ENCODE assay signal across 9 cellular contexts in the genomic region with DNA sequence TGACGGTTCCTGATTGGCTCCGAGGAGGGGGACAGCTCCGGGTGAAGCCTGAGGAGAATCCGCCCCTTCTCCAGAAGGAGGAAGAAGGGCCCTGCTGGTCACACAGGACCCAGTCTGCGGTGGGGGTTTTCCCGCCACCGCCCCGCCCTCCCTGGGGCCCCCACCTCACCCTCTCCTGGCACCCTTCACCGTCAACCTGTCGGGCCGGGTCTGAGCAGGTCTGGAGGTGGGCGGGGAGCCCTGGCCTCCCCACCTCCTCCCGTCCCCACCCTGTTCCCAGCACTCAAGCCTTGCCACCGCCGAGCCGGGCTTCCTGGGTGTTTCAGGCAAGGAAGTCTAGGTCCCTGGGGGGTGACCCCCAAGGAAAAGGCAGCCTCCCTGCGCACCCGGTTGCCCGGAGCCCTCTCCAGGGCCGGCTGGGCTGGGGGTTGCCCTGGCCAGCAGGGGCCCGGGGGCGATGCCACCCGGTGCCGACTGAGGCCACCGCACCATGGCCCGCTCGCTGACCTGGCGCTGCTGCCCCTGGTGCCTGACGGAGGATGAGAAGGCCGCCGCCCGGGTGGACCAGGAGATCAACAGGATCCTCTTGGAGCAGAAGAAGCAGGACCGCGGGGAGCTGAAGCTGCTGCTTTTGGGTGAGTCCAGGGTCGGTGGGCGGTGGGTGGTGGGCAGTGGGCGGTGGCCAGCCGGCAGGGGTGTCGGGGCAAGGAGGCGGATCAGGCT. TPM values are rescaled to one million over a fixed set of nuclear protein-coding genes. Genes with fewer than 3 reads are reported as not detected.
DNase-seq lines count a peak whose midpoint lies in the region; ATAC-seq and TF ChIP-seq lines count a peak whose summit lies in the region.
"Had no signal": no experiment of that assay in that cellular context is flagged by ENCODE, and none has a peak within 500 bp of the region (broad histone marks: within the 10 kb centered on the region; RNA-seq: fewer than 3 reads in every experiment).

A gene with protein sequence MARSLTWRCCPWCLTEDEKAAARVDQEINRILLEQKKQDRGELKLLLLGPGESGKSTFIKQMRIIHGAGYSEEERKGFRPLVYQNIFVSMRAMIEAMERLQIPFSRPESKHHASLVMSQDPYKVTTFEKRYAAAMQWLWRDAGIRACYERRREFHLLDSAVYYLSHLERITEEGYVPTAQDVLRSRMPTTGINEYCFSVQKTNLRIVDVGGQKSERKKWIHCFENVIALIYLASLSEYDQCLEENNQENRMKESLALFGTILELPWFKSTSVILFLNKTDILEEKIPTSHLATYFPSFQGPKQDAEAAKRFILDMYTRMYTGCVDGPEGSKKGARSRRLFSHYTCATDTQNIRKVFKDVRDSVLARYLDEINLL (plus strand): TSS at position 73 of the 723 bp plus-strand sequence. CDS start 418 bp downstream, at position 491.

- peak; percentile 69 for DNase-seq in GM06990 (ENCODE audit: extremely low read depth, insufficient read length)
- DNase-seq in OCI-M1 (lab: John Stamatoyannopoulos, UW): peak; percentile 72
- DNase-seq in breast epithelium (ENCODE audit: low spot score in 2 of 2): peak; percentile 53 to 70
- DNase-seq in NCI-H146 treated with DMSO at 0.1 percent for 48 hours (lab: John Stamatoyannopoulos, UW; ENCODE audit: unreplicated experiment): no peak

- H3K36me3 ChIP-seq in GM06990 (ENCODE audit: control insufficient read depth, insufficient read depth, low read length) (no peaks in the 10 kb centered on the region), breast epithelium (no peaks in the 10 kb centered on the region), neutrophil (no peaks in the 10 kb centered on the region)

- ATAC-seq in HG02623 (IDR thresholded peaks at IDR 0.05; ENCODE audit: unreplicated experiment) (no peak), HG02973 (IDR thresholded peaks at IDR 0.05; ENCODE audit: unreplicated experiment) (no peak), GM21529 (IDR thresholded peaks at IDR 0.05; ENCODE audit: unreplicated experiment) (no peak)

- H3K4me3 ChIP-seq in GM06990 (replicated peaks; ENCODE audit: low read depth, low read length): peak within 1 kb of the TSS; percentile 72
- H3K4me3 ChIP-seq in breast epithelium: peak within 1 kb of the TSS; percentile 44 to 69 (median 53)
- H3K4me3 ChIP-seq in neutrophil (ENCODE audit: low read depth in 1 of 2, low read length in 1 of 2): peak within 1 kb of the TSS; percentile 67 to 76

- intact Hi-C loops in breast epithelium (cut with DNase I; ENCODE audit: low total_unique reads): no loop called here

- TF ChIP-seq POLR2A in breast epithelium (IDR thresholded peaks at IDR 0.05): no peak

- H3K27me3 ChIP-seq in GM06990 (replicated peaks; ENCODE audit: control insufficient read depth, insufficient read depth, low read length): no peaks in the 10 kb centered on the region
- H3K27me3 ChIP-seq in breast epithelium: no peaks in the 10 kb centered on the region
- H3K27me3 ChIP-seq in neutrophil: no peaks in the 10 kb centered on the region

- peak within 1 kb of the TSS; percentile 74 to 75 for H3K27ac ChIP-seq in breast epithelium
- peak within 1 kb of the TSS; percentile 70 for H3K27ac ChIP-seq in neutrophil

- H3K4me1 ChIP-seq in breast epithelium: no peaks in the 10 kb centered on the region
- peaks cover 41 to 42% of the 10 kb centered on the region in 2 experiments for H3K4me1 ChIP-seq in neutrophil (ENCODE audit: control insufficient read depth in 1 of 2, insufficient read depth in 1 of 2, low read depth in 1 of 2, low read length in 1 of 2)

- H3K9me3 ChIP-seq in breast epithelium (no peaks in the 10 kb centered on the region), neutrophil (no peaks in the 10 kb centered on the region)

- TF ChIP-seq CTCF in GM06990 (IDR thresholded peaks at IDR 0.05; ENCODE audit: insufficient read depth, low read length, poor library complexity, severe bottlenecking): no peak
- TF ChIP-seq CTCF in breast epithelium (IDR thresholded peaks at IDR 0.05): no peak
- no peak for TF ChIP-seq CTCF in neutrophil (IDR thresholded peaks at IDR 0.05)

RNA-seq across cellular contexts. Expression of the gene that starts here (rescaled TPM):
- 10 to 100 TPM in 1 of 3 donors, 1 to 10 TPM in 2; 7.8 to 16.2 (median 8.5) TPM for total RNA-seq in breast epithelium
- total RNA-seq: renal cortical epithelial cell had no signal
